ENCODE assay signal across 8 cellular contexts in the genomic region with DNA sequence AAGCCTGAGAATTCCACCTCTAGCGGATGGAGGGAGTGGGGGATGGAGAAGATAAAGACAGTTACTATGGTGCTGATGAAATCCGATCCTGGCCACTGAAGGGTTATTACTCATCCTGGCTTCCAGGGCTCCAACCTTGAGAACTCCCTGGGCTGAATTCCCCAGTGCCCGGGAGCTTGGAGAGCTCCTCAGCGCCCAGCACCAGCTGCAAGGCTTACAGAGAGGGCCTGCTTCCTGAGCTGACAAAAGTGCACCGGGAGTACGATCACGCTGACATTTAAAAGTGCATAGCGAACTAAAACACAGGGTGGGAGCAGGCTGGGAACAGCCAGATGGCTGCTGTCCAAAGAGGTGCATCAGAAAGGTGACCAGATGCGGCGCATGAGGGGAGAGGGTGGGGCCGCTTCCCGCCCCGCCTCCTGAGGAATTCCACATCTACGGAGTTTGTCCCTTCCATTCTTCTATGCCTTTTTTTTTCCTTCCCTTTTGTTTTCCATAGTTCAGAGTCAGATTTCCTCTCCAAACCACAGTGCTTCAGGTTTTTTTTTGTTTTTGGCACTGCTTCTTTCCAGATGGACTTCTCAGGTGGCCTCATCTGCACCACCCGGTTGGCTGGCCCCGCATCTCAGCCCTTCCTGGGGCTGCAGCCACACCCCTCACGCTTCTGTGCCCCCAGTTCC.
DNase-seq lines count a peak whose midpoint lies in the region; ATAC-seq and TF ChIP-seq lines count a peak whose summit lies in the region.

No MANE protein-coding gene starts in this region.

- H3K9me3 ChIP-seq in lower lobe of right lung: no peaks in the 10 kb centered on the region

- peak; percentile 93 for DNase-seq in ELR (ENCODE audit: low read depth)
- DNase-seq in NCI-H345 treated with DMSO at 0.1 percent for 48 hours (lab: John Stamatoyannopoulos, UW; ENCODE audit: unreplicated experiment): peak; percentile 63
- no peak for DNase-seq in coronary artery (ENCODE audit: low spot score)
- DNase-seq in lower lobe of right lung: no peak

- intact Hi-C loops in lower lobe of right lung (cut with DNase I): no loop called here

- no peaks in the 10 kb centered on the region for H3K27me3 ChIP-seq in lower lobe of right lung (ENCODE audit: low read depth)

- H3K36me3 ChIP-seq in lower lobe of right lung: peaks cover 5% of the 10 kb centered on the region

- peaks cover 17% of the 10 kb centered on the region for H3K4me1 ChIP-seq in lower lobe of right lung

- no peak for TF ChIP-seq CTCF in coronary artery (IDR thresholded peaks at IDR 0.05)
- no peak for TF ChIP-seq CTCF in lower lobe of right lung (IDR thresholded peaks at IDR 0.05)

- peak overlapping the region in 1 of 2 donors; percentile 73 for H3K27ac ChIP-seq in coronary artery
- peak overlapping the region; percentile 60 for H3K27ac ChIP-seq in lower lobe of right lung

- peak overlapping the region; percentile 31 for H3K4me3 ChIP-seq in coronary artery
- H3K4me3 ChIP-seq in lower lobe of right lung: no peak overlapping the region

- peak; percentile 21 to 35 for ATAC-seq in lower lobe of right lung
- ATAC-seq in HG03342 (IDR thresholded peaks at IDR 0.05; ENCODE audit: unreplicated experiment): no peak
- no peak for ATAC-seq in HG02642 (IDR thresholded peaks at IDR 0.05; ENCODE audit: poor library complexity, unreplicated experiment)
- ATAC-seq in HG02610 (IDR thresholded peaks at IDR 0.05; ENCODE audit: unreplicated experiment): no peak
- no peak for ATAC-seq in HG02759 (IDR thresholded peaks at IDR 0.05; ENCODE audit: unreplicated experiment)

Comparison
In these comparisons a context has a peak if more than half of its experiments do, and no peak if none do; other contexts are left out.
1. DNase-seq: peak in ELR (single experiment) and NCI-H345 treated with DMSO at 0.1 percent for 48 hours (single experiment); none in coronary artery (single experiment) and lower lobe of right lung (single experiment).
2. ATAC-seq: peak in lower lobe of right lung (2 of 2); none in HG03342 (single experiment), HG02642 (single experiment), HG02610 (single experiment) and HG02759 (single experiment).